8 cellular contexts compared by ENCODE assay signal in the genomic region with DNA sequence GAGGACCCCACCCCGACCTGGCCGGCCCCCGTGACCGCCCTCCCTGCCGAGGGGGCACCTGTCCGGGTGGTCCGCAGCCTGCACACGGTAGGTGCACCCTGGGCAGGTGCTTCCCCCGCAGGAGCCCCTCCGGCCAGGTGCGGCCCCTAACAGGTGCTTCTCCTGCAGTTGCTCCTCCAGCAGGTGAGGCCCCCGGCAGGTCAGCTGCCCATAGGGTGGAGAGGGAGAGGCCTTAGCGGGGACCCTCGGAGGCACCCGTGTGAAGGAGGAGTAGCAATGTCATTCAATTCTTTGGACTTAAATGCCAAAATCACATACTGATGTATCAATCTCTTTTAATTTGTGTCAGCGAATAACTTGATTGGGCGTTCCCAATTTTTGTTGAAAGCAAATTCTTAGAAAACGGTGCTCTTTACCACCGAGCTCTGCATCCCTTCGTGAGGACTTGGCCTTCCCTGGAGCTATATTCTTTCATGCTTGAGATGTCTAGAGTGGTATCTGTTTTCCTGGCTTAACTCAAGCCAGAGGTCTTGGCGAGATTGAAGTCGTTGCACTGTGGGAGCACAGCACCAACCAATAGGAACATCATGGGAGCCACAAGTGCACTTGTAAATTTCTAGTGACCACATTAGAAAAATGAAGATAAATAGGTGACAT. TPM values are rescaled to one million over a fixed set of nuclear protein-coding genes. Genes with fewer than 3 reads are reported as not detected.
DNase-seq lines count a peak whose midpoint lies in the region; ATAC-seq, FAIRE-seq and TF ChIP-seq lines count a peak whose summit lies in the region.

No MANE protein-coding gene starts in this region.

- peaks cover 32% of the 10 kb centered on the region for H3K36me3 Mint-ChIP-seq in activated CD4-positive, alpha-beta T cell treated with anti-CD3 and anti-CD28 coated beads for 36 hours (ENCODE audit: low read depth)
- peaks cover 3% of the 10 kb centered on the region for H3K36me3 Mint-ChIP-seq in mesothelial cell of epicardium

- H3K4me1 Mint-ChIP-seq in activated CD4-positive, alpha-beta T cell treated with anti-CD3 and anti-CD28 coated beads for 36 hours: peaks cover 42% of the 10 kb centered on the region
- H3K4me1 Mint-ChIP-seq in mesothelial cell of epicardium: peaks cover 18% of the 10 kb centered on the region

- H3K9me3 ChIP-seq in aorta (ENCODE audit: control insufficient read depth, low read length): no peaks in the 10 kb centered on the region

- POLR2A ChIA-PET in activated CD4-positive, alpha-beta T cell treated with anti-CD3 and anti-CD28 coated beads for 36 hours (lab: Charles Lee): interaction anchor here (0.9 to 2.1 kb wide), 4 partner anchors 49 to 272 kb away, joined by 4 to 12 read pairs (median 5); a partner anchor contains a TSS

- no peaks in the 10 kb centered on the region for H3K27me3 Mint-ChIP-seq in activated CD4-positive, alpha-beta T cell treated with anti-CD3 and anti-CD28 coated beads for 36 hours
- no peaks in the 10 kb centered on the region for H3K27me3 Mint-ChIP-seq in mesothelial cell of epicardium (ENCODE audit: low read depth)

- no peak for FAIRE-seq in bronchial epithelial cell (lab: Jason Lieb, UNC)

- H3K4me3 Mint-ChIP-seq in activated CD4-positive, alpha-beta T cell treated with anti-CD3 and anti-CD28 coated beads for 36 hours: peak overlapping the region; percentile 85
- peak overlapping the region; percentile 64 for H3K4me3 Mint-ChIP-seq in mesothelial cell of epicardium

- DNase-seq in activated CD4-positive, alpha-beta T cell treated with anti-CD3 and anti-CD28 coated beads for 36 hours: no peak
- no peak for DNase-seq in activated CD4-positive, alpha-beta T cell treated with anti-CD3 and anti-CD28 coated beads, Interleukin-2, amount 50 U/mL, for 48 hours
- DNase-seq in NCI-H146 treated with DMSO at 0.1 percent for 48 hours (lab: John Stamatoyannopoulos, UW; ENCODE audit: unreplicated experiment): peak; percentile 64
- DNase-seq in bronchial epithelial cell (ENCODE audit: low read depth): no peak
- DNase-seq in mesothelial cell of epicardium (ENCODE audit: low spot score in 2 of 2, unreplicated experiment in 2 of 2): no peak
- DNase-seq in aorta: no peak
- no peak for DNase-seq in KBM-7
- DNase-seq in sciatic nerve (ENCODE audit: low spot score): no peak

- H3K36me3 ChIP-seq in bronchial epithelial cell (ENCODE audit: control insufficient read depth, insufficient read depth, low read length) (no peaks in the 10 kb centered on the region), aorta (ENCODE audit: control insufficient read depth in 1 of 2, insufficient read depth in 2 of 2, low read length in 1 of 2) (no peaks in the 10 kb centered on the region)

- CTCF ChIA-PET in activated CD4-positive, alpha-beta T cell treated with anti-CD3 and anti-CD28 coated beads for 36 hours (lab: Charles Lee): interaction anchor here (0.9 kb wide), 1 partner anchor 14 kb away, joined by 3 read pairs; no protein-coding TSS in a partner anchor

- H3K27ac Mint-ChIP-seq in activated CD4-positive, alpha-beta T cell treated with anti-CD3 and anti-CD28 coated beads for 36 hours: peak overlapping the region; percentile 81
- H3K27ac Mint-ChIP-seq in mesothelial cell of epicardium: peak overlapping the region; percentile 64

- no peaks in the 10 kb centered on the region for H3K27me3 ChIP-seq in bronchial epithelial cell (ENCODE audit: control insufficient read depth, insufficient read depth, low read length)
- no peaks in the 10 kb centered on the region for H3K27me3 ChIP-seq in aorta (ENCODE audit: control insufficient read depth in 1 of 2, insufficient read depth in 2 of 2, low read length in 1 of 2)

- WGBS in aorta, 2 donors: 4 to 6% methylated on average over 21 to 22 of the region's 22 CpGs

- in situ Hi-C loops in KBM-7 (cut with MboI; ENCODE audit: low pct_unique_long_range_greater_than_20kb, low sequenced_read_pairs): no loop called here

- peak overlapping the region in 1 of 2 donors; percentile 11 for H3K27ac ChIP-seq in aorta (ENCODE audit: low read depth in 1 of 2, low read length in 2 of 2)

- intact Hi-C loops in activated CD4-positive, alpha-beta T cell treated with anti-CD3 and anti-CD28 coated beads for 36 hours (cut with DNase I, micrococcal nuclease): loop anchor here (2.0 to 10.0 kb wide), 3 partner anchors 151 to 1571 kb away; a partner anchor contains a TSS
- intact Hi-C loops in aorta (cut with DNase I): no loop called here
- intact Hi-C loops in sciatic nerve (cut with DNase I): no loop called here

- no peaks in the 10 kb centered on the region for H3K4me1 ChIP-seq in aorta (ENCODE audit: control insufficient read depth in 1 of 2, insufficient read depth in 2 of 2, low read length in 2 of 2)

- no peaks in the 10 kb centered on the region for H3K9me3 Mint-ChIP-seq in activated CD4-positive, alpha-beta T cell treated with anti-CD3 and anti-CD28 coated beads for 36 hours (ENCODE audit: low read depth)
- H3K9me3 Mint-ChIP-seq in mesothelial cell of epicardium: peaks cover 3% of the 10 kb centered on the region

- peak; percentile 0 for ATAC-seq in activated CD4-positive, alpha-beta T cell treated with anti-CD3 and anti-CD28 coated beads for 36 hours
- ATAC-seq in aorta (ENCODE audit: low FRiP score) (no peak), sciatic nerve (no peak)

- peak overlapping the region; percentile 97 for H3K4me3 ChIP-seq in bronchial epithelial cell (ENCODE audit: low read depth, low read length)
- H3K4me3 ChIP-seq in aorta (ENCODE audit: low read length in 2 of 2): peak overlapping the region; percentile 51 to 78

- no peak for TF ChIP-seq CTCF in bronchial epithelial cell (IDR thresholded peaks at IDR 0.05; ENCODE audit: insufficient read depth, low read length, severe bottlenecking)
- TF ChIP-seq CTCF in mesothelial cell of epicardium (IDR thresholded peaks at IDR 0.05; ENCODE audit: unreplicated experiment): no peak

RNA-seq across cellular contexts. Expression of a gene that starts 0.8 kb away (rescaled TPM):
- total RNA-seq in activated CD4-positive, alpha-beta T cell treated with anti-CD3 and anti-CD28 coated beads for 36 hours: 100 to 1,000 TPM in 1 of 2 experiments, 10 to 100 TPM in 1; 85.4 to 127 TPM
- total RNA-seq in bronchial epithelial cell (3.2 and 3.5 TPM in 2 replicates), mesothelial cell of epicardium (21.2 to 26.6 TPM (median 22.5 TPM) in 3 replicates), aorta (1 to 10 TPM; 6.6 to 9.2 TPM), sciatic nerve (11.7 TPM)
- 1 to 10 TPM; 2.9 to 4.3 TPM for polyA plus RNA-seq in aorta

Comparison
In these comparisons a context has a peak if more than half of its experiments do, and no peak if none do; other contexts are left out.
1. intact Hi-C loops: an anchor here in activated CD4-positive, alpha-beta T cell treated with anti-CD3 and anti-CD28 coated beads for 36 hours (2.0 to 10.0 kb wide); none called in aorta and sciatic nerve.